Comparison of ENCODE assay signal across 25 cellular contexts in genomic region chr11:75913984-75914383, GRCh38.
"Had no signal": no experiment of that assay in that cellular context is flagged by ENCODE, and none has a peak within 500 bp of the region (broad histone marks: within the 10 kb centered on the region; RNA-seq: fewer than 3 reads in every experiment).

No MANE protein-coding gene starts in this region.

- H3K27ac ChIP-seq: colonic mucosa, epithelial cell of prostate, esophagus squamous epithelium, gastrocnemius medialis, heart right ventricle, left lung, lower lobe of right lung had no signal

- FAIRE-seq: endometrium, islet of Langerhans, keratinocyte had no signal

- H3K36me3 ChIP-seq: colonic mucosa, gastrocnemius medialis had no signal

- H3K27me3 ChIP-seq: colonic mucosa, esophagus squamous epithelium, gastrocnemius medialis, heart right ventricle, left lung had no signal

- H3K9me3 ChIP-seq: colonic mucosa, esophagus squamous epithelium, gastrocnemius medialis, heart right ventricle, left lung, lower lobe of right lung, mucosa of descending colon had no signal

- ATAC-seq: effector memory CD8-positive, alpha-beta T cell; esophagus mucosa; gastrocnemius medialis; heart right ventricle; left cardiac atrium; left lung; left ventricle myocardium superior; lower lobe of right lung; mucosa of descending colon had no signal

- H3K4me1 ChIP-seq: colonic mucosa, left lung, lower lobe of right lung had no signal

- DNase-seq: colonic mucosa; cortex of kidney; effector CD8-positive, alpha-beta T cell; effector memory CD8-positive, alpha-beta T cell; endodermal cell; esophagus squamous epithelium; foreskin fibroblast; foreskin melanocyte; gastrocnemius medialis; glutamatergic neuron; head of caudate nucleus; heart right ventricle; hippocampal formation; left cardiac atrium; left lung; left ventricle myocardium superior; lower lobe of right lung; mesenchymal stem cell; mucosa of descending colon; naive B cell had no signal

- H3K4me3 ChIP-seq: colonic mucosa, esophagus squamous epithelium, gastrocnemius medialis, heart right ventricle, left lung, lower lobe of right lung, mucosa of descending colon had no signal
